2 cellular contexts compared by ENCODE assay signal in the genomic region with DNA sequence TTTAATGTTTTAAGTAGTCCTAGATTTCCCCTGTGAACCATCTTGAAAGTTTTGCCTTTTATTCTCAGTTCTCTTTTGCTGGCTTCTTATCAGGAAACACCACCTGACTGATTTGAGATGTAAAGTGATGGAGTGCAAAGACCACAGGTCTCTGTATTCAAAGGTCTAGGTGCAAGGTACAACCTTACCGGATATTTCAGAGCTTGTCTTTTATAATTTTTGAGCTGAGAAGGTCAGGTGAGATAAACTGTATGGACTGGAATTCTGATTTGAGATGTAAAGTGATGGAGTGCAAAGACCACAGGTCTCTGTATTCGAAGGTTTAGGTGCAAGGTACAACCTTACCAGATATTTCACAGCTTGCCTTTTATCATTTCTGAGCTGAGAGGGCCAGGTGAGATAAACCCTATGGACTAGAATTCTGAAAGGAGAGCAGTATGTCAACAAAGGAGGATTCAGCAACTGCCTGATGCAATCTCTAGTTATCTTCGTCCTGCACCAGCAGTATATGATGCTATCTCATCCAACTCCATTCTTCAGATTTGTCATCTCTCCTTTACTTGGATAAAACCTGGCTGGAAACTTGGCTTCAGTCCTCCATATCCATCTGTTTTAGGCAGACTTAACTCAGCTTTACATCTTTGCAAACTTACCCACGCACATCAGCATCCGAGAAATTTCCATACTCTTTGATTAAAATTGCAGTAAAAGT.
A peak's percentile ranks its signal among the peaks of the same experiment; 100 is the strongest.
TF ChIP-seq lines count a peak whose summit lies in the region.

No MANE protein-coding gene starts in this region.

TF ChIP-seq in SK-N-SH, 30 proteins besides CTCF, POLR2A, EP300 and RAD21 (continued from another document and continues in another):
- TF ChIP-seq, protein P1, sequence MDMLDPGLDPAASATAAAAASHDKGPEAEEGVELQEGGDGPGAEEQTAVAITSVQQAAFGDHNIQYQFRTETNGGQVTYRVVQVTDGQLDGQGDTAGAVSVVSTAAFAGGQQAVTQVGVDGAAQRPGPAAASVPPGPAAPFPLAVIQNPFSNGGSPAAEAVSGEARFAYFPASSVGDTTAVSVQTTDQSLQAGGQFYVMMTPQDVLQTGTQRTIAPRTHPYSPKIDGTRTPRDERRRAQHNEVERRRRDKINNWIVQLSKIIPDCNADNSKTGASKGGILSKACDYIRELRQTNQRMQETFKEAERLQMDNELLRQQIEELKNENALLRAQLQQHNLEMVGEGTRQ (IDR thresholded peaks at IDR 0.05; ENCODE audit: borderline replicate concordance, low read depth, low read length) = no peak
- TF ChIP-seq FOXJ3 (CRISPR knock-in tag; IDR thresholded peaks at IDR 0.05) (no peak), PBX3 (IDR thresholded peaks at IDR 0.05) (peak; percentile 65), GABPA (IDR thresholded peaks at IDR 0.05; ENCODE audit: low read depth) (no peak), CHD2 (IDR thresholded peaks at IDR 0.05; ENCODE audit: low read length, partially characterized antibody) (no peak), FOXM1 (IDR thresholded peaks at IDR 0.05; ENCODE audit: low read depth) (no peak), POLR2AphosphoS5 (IDR thresholded peaks at IDR 0.05; ENCODE audit: low read depth, low read length) (no peak), ELF1 (IDR thresholded peaks at IDR 0.05) (no peak), FOSL2 (IDR thresholded peaks at IDR 0.05; ENCODE audit: borderline replicate concordance, low read depth) (no peak), MAX (IDR thresholded peaks at IDR 0.05; ENCODE audit: low read depth) (no peak), SMC3 (IDR thresholded peaks at IDR 0.05; ENCODE audit: low read depth, low read length) (no peak), TAF1 (IDR thresholded peaks at IDR 0.05; ENCODE audit: borderline replicate concordance, low read depth, low read length) (no peak), JUND (IDR thresholded peaks at IDR 0.05) (0 out of 2 replicates have a peak, but pooled peaks have one; percentile 16), RCOR1 (IDR thresholded peaks at IDR 0.05; ENCODE audit: low read length) (no peak), TCF12 (IDR thresholded peaks at IDR 0.05) (peak; percentile 65), SIN3A (IDR thresholded peaks at IDR 0.05; ENCODE audit: borderline replicate concordance, low read depth, low read length) (no peak), RXRA (IDR thresholded peaks at IDR 0.05; ENCODE audit: borderline replicate concordance, low read depth) (no peak), RFX5 (IDR thresholded peaks at IDR 0.05; ENCODE audit: low read length) (no peak)
- TF ChIP-seq, protein P2, sequence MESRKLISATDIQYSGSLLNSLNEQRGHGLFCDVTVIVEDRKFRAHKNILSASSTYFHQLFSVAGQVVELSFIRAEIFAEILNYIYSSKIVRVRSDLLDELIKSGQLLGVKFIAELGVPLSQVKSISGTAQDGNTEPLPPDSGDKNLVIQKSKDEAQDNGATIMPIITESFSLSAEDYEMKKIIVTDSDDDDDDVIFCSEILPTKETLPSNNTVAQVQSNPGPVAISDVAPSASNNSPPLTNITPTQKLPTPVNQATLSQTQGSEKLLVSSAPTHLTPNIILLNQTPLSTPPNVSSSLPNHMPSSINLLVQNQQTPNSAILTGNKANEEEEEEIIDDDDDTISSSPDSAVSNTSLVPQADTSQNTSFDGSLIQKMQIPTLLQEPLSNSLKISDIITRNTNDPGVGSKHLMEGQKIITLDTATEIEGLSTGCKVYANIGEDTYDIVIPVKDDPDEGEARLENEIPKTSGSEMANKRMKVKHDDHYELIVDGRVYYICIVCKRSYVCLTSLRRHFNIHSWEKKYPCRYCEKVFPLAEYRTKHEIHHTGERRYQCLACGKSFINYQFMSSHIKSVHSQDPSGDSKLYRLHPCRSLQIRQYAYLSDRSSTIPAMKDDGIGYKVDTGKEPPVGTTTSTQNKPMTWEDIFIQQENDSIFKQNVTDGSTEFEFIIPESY (IDR thresholded peaks at IDR 0.05; ENCODE audit: borderline replicate concordance, low read depth) = no peak
- TF ChIP-seq, protein P3, sequence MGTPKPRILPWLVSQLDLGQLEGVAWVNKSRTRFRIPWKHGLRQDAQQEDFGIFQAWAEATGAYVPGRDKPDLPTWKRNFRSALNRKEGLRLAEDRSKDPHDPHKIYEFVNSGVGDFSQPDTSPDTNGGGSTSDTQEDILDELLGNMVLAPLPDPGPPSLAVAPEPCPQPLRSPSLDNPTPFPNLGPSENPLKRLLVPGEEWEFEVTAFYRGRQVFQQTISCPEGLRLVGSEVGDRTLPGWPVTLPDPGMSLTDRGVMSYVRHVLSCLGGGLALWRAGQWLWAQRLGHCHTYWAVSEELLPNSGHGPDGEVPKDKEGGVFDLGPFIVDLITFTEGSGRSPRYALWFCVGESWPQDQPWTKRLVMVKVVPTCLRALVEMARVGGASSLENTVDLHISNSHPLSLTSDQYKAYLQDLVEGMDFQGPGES (IDR thresholded peaks at IDR 0.05; ENCODE audit: low read depth, low read length) = no peak
- TF ChIP-seq, protein P4, sequence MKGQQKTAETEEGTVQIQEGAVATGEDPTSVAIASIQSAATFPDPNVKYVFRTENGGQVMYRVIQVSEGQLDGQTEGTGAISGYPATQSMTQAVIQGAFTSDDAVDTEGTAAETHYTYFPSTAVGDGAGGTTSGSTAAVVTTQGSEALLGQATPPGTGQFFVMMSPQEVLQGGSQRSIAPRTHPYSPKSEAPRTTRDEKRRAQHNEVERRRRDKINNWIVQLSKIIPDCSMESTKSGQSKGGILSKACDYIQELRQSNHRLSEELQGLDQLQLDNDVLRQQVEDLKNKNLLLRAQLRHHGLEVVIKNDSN (IDR thresholded peaks at IDR 0.05; ENCODE audit: borderline replicate concordance, low read depth) = no peak

TF ChIP-seq in SK-N-SH treated with all-trans-retinoic acid at 6 μM for 48 hours, 23 proteins besides CTCF, POLR2A, EP300 and RAD21 (continued from another document):
- TF ChIP-seq PATZ1 (CRISPR knock-in tag; IDR thresholded peaks at IDR 0.05; ENCODE audit: borderline replicate concordance) = no peak
- TF ChIP-seq POU6F1 (CRISPR knock-in tag; IDR thresholded peaks at IDR 0.05; ENCODE audit: borderline replicate concordance, low read depth) = no peak
- TF ChIP-seq, protein P5, sequence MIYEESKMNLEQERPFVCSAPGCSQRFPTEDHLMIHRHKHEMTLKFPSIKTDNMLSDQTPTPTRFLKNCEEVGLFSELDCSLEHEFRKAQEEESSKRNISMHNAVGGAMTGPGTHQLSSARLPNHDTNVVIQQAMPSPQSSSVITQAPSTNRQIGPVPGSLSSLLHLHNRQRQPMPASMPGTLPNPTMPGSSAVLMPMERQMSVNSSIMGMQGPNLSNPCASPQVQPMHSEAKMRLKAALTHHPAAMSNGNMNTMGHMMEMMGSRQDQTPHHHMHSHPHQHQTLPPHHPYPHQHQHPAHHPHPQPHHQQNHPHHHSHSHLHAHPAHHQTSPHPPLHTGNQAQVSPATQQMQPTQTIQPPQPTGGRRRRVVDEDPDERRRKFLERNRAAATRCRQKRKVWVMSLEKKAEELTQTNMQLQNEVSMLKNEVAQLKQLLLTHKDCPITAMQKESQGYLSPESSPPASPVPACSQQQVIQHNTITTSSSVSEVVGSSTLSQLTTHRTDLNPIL (CRISPR knock-in tag; IDR thresholded peaks at IDR 0.05; ENCODE audit: low read depth) = no peak
- no peak for TF ChIP-seq TCF4 (CRISPR knock-in tag; IDR thresholded peaks at IDR 0.05; ENCODE audit: borderline replicate concordance)
- TF ChIP-seq ARNTL (CRISPR knock-in tag; IDR thresholded peaks at IDR 0.05; ENCODE audit: borderline replicate concordance, low read depth) = no peak
- no peak for TF ChIP-seq ZNF70 (CRISPR knock-in tag; IDR thresholded peaks at IDR 0.05)
- no peak for TF ChIP-seq TSHZ2 (CRISPR knock-in tag; IDR thresholded peaks at IDR 0.05)
- TF ChIP-seq ZFP30 (CRISPR knock-in tag; IDR thresholded peaks at IDR 0.05) = no peak
- no peak for TF ChIP-seq GLIS3 (CRISPR knock-in tag; IDR thresholded peaks at IDR 0.05)
- no peak for TF ChIP-seq ZNF8 (CRISPR knock-in tag; IDR thresholded peaks at IDR 0.05)
- TF ChIP-seq CSRNP3 (CRISPR knock-in tag; IDR thresholded peaks at IDR 0.05) = no peak
- TF ChIP-seq OSR1 (CRISPR knock-in tag; IDR thresholded peaks at IDR 0.05) = no peak
- no peak for TF ChIP-seq ZFP3 (CRISPR knock-in tag; IDR thresholded peaks at IDR 0.05)
